1 cellular context compared by ENCODE assay signal in the genomic region with DNA sequence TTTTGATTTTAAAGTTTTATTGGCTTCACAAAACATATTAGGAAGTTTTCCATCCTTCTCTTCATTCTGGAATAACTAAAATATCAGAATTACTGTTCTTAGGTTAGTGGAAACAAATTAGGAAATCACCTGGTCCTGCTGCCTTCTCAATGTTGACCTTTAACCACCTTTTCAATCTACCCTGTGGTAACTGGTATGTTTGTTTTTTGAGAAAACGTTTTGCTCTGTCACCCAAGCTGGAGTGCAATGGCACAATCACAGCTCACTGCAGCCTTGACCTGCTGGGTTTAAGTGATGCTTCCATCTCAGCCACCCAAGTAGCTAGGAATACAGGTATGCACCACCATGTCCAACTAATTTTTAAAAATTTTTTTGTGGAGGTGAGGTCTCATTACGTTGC.
TF ChIP-seq lines count a peak whose summit lies in the region.

No MANE protein-coding gene starts in this region.

TF ChIP-seq in HepG2, 621 proteins besides CTCF, POLR2A, EP300 and RAD21 (continued from another document and continues in another):
- TF ChIP-seq, protein P1, sequence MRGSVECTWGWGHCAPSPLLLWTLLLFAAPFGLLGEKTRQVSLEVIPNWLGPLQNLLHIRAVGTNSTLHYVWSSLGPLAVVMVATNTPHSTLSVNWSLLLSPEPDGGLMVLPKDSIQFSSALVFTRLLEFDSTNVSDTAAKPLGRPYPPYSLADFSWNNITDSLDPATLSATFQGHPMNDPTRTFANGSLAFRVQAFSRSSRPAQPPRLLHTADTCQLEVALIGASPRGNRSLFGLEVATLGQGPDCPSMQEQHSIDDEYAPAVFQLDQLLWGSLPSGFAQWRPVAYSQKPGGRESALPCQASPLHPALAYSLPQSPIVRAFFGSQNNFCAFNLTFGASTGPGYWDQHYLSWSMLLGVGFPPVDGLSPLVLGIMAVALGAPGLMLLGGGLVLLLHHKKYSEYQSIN (CRISPR knock-in tag; IDR thresholded peaks at IDR 0.05; ENCODE audit: borderline replicate concordance) = no peak
- TF ChIP-seq ISX (CRISPR knock-in tag; conservative IDR thresholded peaks at IDR 0.05) (no peak), SNAPC2 (CRISPR knock-in tag; IDR thresholded peaks at IDR 0.05) (no peak), ARHGAP35 (CRISPR knock-in tag; IDR thresholded peaks at IDR 0.05; ENCODE audit: borderline replicate concordance) (no peak), KDM3A (CRISPR knock-in tag; IDR thresholded peaks at IDR 0.05; ENCODE audit: low read depth) (0 out of 2 replicates have a peak, but pooled peaks have one; percentile 62), HNRNPL (IDR thresholded peaks at IDR 0.05; ENCODE audit: low read depth, low read length) (no peak), HOXD1 (CRISPR knock-in tag; IDR thresholded peaks at IDR 0.05) (no peak), SOX6 (IDR thresholded peaks at IDR 0.05) (no peak), SOX6 (CRISPR knock-in tag; IDR thresholded peaks at IDR 0.05) (peak; percentile 70; the same call in 1 of the 2 replicates), PCBP2 (optimal IDR thresholded peaks at IDR 0.05; ENCODE audit: low read depth, low read length, poor library complexity, severe bottlenecking) (no peak), ZNF672 (CRISPR knock-in tag; IDR thresholded peaks at IDR 0.05) (no peak), CENPT (CRISPR knock-in tag; IDR thresholded peaks at IDR 0.05; ENCODE audit: low read depth) (no peak), NR2F2 (IDR thresholded peaks at IDR 0.05; ENCODE audit: borderline replicate concordance, low read depth) (peak; percentile 83), CREM (IDR thresholded peaks at IDR 0.05) (peak; percentile 48; the same call in 1 of the 2 replicates), CREM (CRISPR knock-in tag; IDR thresholded peaks at IDR 0.05) (no peak), ZNF737 (CRISPR knock-in tag; IDR thresholded peaks at IDR 0.05; ENCODE audit: borderline replicate concordance) (no peak), MYC (CRISPR knock-in tag; IDR thresholded peaks at IDR 0.05; ENCODE audit: borderline replicate concordance) (no peak), SMARCC2 (IDR thresholded peaks at IDR 0.05) (no peak), ZNF775 (CRISPR knock-in tag; IDR thresholded peaks at IDR 0.05; ENCODE audit: borderline replicate concordance) (no peak), MED1 (CRISPR knock-in tag; IDR thresholded peaks at IDR 0.05) (peak; percentile 57; the same call in 1 of the 2 replicates), ADNP (CRISPR knock-in tag; IDR thresholded peaks at IDR 0.05) (no peak), ELF4 (CRISPR knock-in tag; IDR thresholded peaks at IDR 0.05; ENCODE audit: borderline replicate concordance) (no peak), ZNF317 (CRISPR knock-in tag; IDR thresholded peaks at IDR 0.05) (0 out of 2 replicates have a peak, but pooled peaks have one; percentile 35), SRY (CRISPR knock-in tag; IDR thresholded peaks at IDR 0.05) (no peak), ZNF563 (CRISPR knock-in tag; IDR thresholded peaks at IDR 0.05) (no peak), NFE2L1 (CRISPR knock-in tag; IDR thresholded peaks at IDR 0.05; ENCODE audit: borderline replicate concordance) (no peak), ZNF782 (CRISPR knock-in tag; IDR thresholded peaks at IDR 0.05; ENCODE audit: borderline replicate concordance) (no peak), HNF4G (IDR thresholded peaks at IDR 0.05; ENCODE audit: borderline replicate concordance, low read depth, low read length) (peak; percentile 58; the same call in 1 of the 2 replicates), HNF4G (CRISPR knock-in tag; IDR thresholded peaks at IDR 0.05; ENCODE audit: borderline replicate concordance, low read depth) (peak; percentile 54; the same call in 1 of the 2 replicates), ZNF331 (CRISPR knock-in tag; IDR thresholded peaks at IDR 0.05) (peak; percentile 84), NR2C2 (CRISPR knock-in tag; IDR thresholded peaks at IDR 0.05; ENCODE audit: borderline replicate concordance) (peak; percentile 72)
- TF ChIP-seq, protein P2, sequence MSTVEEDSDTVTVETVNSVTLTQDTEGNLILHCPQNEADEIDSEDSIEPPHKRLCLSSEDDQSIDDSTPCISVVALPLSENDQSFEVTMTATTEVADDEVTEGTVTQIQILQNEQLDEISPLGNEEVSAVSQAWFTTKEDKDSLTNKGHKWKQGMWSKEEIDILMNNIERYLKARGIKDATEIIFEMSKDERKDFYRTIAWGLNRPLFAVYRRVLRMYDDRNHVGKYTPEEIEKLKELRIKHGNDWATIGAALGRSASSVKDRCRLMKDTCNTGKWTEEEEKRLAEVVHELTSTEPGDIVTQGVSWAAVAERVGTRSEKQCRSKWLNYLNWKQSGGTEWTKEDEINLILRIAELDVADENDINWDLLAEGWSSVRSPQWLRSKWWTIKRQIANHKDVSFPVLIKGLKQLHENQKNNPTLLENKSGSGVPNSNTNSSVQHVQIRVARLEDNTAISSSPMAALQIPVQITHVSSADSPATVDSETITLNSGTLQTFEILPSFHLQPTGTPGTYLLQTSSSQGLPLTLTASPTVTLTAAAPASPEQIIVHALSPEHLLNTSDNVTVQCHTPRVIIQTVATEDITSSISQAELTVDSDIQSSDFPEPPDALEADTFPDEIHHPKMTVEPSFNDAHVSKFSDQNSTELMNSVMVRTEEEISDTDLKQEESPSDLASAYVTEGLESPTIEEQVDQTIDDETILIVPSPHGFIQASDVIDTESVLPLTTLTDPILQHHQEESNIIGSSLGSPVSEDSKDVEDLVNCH (CRISPR knock-in tag; IDR thresholded peaks at IDR 0.05) = no peak
- TF ChIP-seq, protein P3, sequence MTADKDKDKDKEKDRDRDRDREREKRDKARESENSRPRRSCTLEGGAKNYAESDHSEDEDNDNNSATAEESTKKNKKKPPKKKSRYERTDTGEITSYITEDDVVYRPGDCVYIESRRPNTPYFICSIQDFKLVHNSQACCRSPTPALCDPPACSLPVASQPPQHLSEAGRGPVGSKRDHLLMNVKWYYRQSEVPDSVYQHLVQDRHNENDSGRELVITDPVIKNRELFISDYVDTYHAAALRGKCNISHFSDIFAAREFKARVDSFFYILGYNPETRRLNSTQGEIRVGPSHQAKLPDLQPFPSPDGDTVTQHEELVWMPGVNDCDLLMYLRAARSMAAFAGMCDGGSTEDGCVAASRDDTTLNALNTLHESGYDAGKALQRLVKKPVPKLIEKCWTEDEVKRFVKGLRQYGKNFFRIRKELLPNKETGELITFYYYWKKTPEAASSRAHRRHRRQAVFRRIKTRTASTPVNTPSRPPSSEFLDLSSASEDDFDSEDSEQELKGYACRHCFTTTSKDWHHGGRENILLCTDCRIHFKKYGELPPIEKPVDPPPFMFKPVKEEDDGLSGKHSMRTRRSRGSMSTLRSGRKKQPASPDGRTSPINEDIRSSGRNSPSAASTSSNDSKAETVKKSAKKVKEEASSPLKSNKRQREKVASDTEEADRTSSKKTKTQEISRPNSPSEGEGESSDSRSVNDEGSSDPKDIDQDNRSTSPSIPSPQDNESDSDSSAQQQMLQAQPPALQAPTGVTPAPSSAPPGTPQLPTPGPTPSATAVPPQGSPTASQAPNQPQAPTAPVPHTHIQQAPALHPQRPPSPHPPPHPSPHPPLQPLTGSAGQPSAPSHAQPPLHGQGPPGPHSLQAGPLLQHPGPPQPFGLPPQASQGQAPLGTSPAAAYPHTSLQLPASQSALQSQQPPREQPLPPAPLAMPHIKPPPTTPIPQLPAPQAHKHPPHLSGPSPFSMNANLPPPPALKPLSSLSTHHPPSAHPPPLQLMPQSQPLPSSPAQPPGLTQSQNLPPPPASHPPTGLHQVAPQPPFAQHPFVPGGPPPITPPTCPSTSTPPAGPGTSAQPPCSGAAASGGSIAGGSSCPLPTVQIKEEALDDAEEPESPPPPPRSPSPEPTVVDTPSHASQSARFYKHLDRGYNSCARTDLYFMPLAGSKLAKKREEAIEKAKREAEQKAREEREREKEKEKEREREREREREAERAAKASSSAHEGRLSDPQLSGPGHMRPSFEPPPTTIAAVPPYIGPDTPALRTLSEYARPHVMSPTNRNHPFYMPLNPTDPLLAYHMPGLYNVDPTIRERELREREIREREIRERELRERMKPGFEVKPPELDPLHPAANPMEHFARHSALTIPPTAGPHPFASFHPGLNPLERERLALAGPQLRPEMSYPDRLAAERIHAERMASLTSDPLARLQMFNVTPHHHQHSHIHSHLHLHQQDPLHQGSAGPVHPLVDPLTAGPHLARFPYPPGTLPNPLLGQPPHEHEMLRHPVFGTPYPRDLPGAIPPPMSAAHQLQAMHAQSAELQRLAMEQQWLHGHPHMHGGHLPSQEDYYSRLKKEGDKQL (CRISPR knock-in tag; IDR thresholded peaks at IDR 0.05; ENCODE audit: low read depth) = no peak
- TF ChIP-seq, protein P4, sequence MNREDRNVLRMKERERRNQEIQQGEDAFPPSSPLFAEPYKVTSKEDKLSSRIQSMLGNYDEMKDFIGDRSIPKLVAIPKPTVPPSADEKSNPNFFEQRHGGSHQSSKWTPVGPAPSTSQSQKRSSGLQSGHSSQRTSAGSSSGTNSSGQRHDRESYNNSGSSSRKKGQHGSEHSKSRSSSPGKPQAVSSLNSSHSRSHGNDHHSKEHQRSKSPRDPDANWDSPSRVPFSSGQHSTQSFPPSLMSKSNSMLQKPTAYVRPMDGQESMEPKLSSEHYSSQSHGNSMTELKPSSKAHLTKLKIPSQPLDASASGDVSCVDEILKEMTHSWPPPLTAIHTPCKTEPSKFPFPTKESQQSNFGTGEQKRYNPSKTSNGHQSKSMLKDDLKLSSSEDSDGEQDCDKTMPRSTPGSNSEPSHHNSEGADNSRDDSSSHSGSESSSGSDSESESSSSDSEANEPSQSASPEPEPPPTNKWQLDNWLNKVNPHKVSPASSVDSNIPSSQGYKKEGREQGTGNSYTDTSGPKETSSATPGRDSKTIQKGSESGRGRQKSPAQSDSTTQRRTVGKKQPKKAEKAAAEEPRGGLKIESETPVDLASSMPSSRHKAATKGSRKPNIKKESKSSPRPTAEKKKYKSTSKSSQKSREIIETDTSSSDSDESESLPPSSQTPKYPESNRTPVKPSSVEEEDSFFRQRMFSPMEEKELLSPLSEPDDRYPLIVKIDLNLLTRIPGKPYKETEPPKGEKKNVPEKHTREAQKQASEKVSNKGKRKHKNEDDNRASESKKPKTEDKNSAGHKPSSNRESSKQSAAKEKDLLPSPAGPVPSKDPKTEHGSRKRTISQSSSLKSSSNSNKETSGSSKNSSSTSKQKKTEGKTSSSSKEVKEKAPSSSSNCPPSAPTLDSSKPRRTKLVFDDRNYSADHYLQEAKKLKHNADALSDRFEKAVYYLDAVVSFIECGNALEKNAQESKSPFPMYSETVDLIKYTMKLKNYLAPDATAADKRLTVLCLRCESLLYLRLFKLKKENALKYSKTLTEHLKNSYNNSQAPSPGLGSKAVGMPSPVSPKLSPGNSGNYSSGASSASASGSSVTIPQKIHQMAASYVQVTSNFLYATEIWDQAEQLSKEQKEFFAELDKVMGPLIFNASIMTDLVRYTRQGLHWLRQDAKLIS (CRISPR knock-in tag; IDR thresholded peaks at IDR 0.05) = no peak
- TF ChIP-seq, protein P5, sequence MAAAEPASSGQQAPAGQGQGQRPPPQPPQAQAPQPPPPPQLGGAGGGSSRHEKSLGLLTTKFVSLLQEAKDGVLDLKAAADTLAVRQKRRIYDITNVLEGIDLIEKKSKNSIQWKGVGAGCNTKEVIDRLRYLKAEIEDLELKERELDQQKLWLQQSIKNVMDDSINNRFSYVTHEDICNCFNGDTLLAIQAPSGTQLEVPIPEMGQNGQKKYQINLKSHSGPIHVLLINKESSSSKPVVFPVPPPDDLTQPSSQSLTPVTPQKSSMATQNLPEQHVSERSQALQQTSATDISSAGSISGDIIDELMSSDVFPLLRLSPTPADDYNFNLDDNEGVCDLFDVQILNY (CRISPR knock-in tag; conservative IDR thresholded peaks at IDR 0.05) = no peak
- TF ChIP-seq, protein P6, sequence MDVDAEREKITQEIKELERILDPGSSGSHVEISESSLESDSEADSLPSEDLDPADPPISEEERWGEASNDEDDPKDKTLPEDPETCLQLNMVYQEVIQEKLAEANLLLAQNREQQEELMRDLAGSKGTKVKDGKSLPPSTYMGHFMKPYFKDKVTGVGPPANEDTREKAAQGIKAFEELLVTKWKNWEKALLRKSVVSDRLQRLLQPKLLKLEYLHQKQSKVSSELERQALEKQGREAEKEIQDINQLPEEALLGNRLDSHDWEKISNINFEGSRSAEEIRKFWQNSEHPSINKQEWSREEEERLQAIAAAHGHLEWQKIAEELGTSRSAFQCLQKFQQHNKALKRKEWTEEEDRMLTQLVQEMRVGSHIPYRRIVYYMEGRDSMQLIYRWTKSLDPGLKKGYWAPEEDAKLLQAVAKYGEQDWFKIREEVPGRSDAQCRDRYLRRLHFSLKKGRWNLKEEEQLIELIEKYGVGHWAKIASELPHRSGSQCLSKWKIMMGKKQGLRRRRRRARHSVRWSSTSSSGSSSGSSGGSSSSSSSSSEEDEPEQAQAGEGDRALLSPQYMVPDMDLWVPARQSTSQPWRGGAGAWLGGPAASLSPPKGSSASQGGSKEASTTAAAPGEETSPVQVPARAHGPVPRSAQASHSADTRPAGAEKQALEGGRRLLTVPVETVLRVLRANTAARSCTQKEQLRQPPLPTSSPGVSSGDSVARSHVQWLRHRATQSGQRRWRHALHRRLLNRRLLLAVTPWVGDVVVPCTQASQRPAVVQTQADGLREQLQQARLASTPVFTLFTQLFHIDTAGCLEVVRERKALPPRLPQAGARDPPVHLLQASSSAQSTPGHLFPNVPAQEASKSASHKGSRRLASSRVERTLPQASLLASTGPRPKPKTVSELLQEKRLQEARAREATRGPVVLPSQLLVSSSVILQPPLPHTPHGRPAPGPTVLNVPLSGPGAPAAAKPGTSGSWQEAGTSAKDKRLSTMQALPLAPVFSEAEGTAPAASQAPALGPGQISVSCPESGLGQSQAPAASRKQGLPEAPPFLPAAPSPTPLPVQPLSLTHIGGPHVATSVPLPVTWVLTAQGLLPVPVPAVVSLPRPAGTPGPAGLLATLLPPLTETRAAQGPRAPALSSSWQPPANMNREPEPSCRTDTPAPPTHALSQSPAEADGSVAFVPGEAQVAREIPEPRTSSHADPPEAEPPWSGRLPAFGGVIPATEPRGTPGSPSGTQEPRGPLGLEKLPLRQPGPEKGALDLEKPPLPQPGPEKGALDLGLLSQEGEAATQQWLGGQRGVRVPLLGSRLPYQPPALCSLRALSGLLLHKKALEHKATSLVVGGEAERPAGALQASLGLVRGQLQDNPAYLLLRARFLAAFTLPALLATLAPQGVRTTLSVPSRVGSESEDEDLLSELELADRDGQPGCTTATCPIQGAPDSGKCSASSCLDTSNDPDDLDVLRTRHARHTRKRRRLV (CRISPR knock-in tag; IDR thresholded peaks at IDR 0.05) = no peak
- TF ChIP-seq, protein P7, sequence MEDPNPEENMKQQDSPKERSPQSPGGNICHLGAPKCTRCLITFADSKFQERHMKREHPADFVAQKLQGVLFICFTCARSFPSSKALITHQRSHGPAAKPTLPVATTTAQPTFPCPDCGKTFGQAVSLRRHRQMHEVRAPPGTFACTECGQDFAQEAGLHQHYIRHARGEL (CRISPR knock-in tag; IDR thresholded peaks at IDR 0.05) = no peak
- TF ChIP-seq, protein P8, sequence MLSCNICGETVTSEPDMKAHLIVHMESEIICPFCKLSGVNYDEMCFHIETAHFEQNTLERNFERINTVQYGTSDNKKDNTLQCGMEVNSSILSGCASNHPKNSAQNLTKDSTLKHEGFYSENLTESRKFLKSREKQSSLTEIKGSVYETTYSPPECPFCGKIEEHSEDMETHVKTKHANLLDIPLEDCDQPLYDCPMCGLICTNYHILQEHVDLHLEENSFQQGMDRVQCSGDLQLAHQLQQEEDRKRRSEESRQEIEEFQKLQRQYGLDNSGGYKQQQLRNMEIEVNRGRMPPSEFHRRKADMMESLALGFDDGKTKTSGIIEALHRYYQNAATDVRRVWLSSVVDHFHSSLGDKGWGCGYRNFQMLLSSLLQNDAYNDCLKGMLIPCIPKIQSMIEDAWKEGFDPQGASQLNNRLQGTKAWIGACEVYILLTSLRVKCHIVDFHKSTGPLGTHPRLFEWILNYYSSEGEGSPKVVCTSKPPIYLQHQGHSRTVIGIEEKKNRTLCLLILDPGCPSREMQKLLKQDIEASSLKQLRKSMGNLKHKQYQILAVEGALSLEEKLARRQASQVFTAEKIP (CRISPR knock-in tag; IDR thresholded peaks at IDR 0.05; ENCODE audit: borderline replicate concordance) = no peak
